In the genomic region with DNA sequence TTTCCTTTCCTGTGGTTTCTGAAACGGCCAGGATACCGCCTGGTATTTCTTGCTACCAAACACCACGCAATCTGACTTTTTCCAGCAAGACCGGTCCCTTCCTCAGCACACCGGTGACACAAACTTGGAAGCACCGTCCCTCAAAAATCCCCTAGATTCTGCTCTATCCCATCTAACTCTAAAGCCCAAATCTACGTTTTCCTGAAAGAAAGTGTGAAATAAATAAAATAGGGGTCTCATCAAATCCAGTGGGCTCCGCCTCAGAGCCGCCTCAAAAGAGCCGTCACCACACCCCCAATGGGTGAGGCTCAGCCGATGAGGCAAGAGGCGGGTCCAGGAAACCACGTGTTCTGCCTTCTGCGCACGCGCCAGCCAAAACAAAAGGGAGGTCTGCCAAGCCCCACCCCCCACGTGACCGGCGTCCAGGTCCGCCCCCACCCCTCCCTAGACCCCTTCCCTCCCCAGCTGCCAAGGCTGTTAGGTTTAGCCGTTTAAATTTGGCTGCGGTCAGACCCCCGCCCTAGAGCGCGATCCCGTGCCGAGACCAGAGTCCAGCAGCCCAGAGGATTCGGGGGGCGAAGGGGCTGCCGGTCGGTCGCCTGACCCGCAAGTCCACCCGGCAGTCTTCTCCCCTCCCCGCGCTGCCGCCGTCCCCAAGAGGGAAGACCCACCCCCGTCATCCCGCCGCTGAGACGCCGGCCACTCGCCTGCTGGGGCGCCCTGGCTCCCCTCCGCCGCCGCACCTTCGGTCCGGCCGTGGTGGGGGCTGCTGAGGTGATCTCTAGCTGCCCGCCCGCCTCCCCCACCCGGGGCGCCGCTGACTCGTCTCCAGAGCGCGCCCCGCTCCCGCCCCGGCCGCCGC, we compare ENCODE assay signal across 8 cellular contexts. TPM values are rescaled to one million over a fixed set of nuclear protein-coding genes. Genes with fewer than 3 reads are reported as not detected.
DNase-seq lines count a peak whose midpoint lies in the region; ATAC-seq, FAIRE-seq and TF ChIP-seq lines count a peak whose summit lies in the region.

No MANE protein-coding gene starts in this region.

- H3K27me3 ChIP-seq in H1 (replicated peaks in 1 of 4; ENCODE audit: control insufficient read depth in 3 of 4, extremely low read depth in 1 of 4, insufficient read depth in 3 of 4, low read length in 3 of 4), result no peaks in the 10 kb centered on the region
- no peaks in the 10 kb centered on the region for H3K27me3 ChIP-seq in mesenchymal stem cell (ENCODE audit: control insufficient read depth in 1 of 2, insufficient read depth in 1 of 2, low read length in 2 of 2)

- POLR2A ChIA-PET in H1 (lab: Charles Lee; ENCODE audit: partially characterized antibody), result interaction anchor here (1.0 to 1.7 kb wide), 4 partner anchors 8 to 17 kb away, joined by 5 to 11 read pairs (median 8); no protein-coding TSS in a partner anchor

- H2BK5ac ChIP-seq in H1 (ENCODE audit: low read depth, low read length) (peak overlapping the region; percentile 96), mesenchymal stem cell (ENCODE audit: low read depth, low read length, poor library complexity, severe bottlenecking) (peak overlapping the region; percentile 98)

- TF ChIP-seq RAD21 in H1 (IDR thresholded peaks at IDR 0.05 in 1 of 2, conservative IDR thresholded peaks at IDR 0.05 in 1 of 2; ENCODE audit: low read depth in 2 of 2, low read length in 2 of 2), result no peak

- H2AK5ac ChIP-seq in H1 (ENCODE audit: low read depth, low read length) (no peak overlapping the region), mesenchymal stem cell (ENCODE audit: low read length, severe bottlenecking) (no peak overlapping the region)

- TF ChIP-seq CTCF in H1 (IDR thresholded peaks at IDR 0.05; ENCODE audit: control extremely low read depth in 1 of 3, insufficient read depth in 1 of 3, low read depth in 1 of 3, low read length in 3 of 3), result no peak

- peak; percentile 72 for FAIRE-seq in HTR-8/SVneo (lab: Jason Lieb, UNC)
- FAIRE-seq in H1 (lab: Jason Lieb, UNC), result peak; percentile 85

- no peak overlapping the region for H2BK20ac ChIP-seq in H1 (ENCODE audit: low read length)

- no peak overlapping the region for H2BK15ac ChIP-seq in H1 (ENCODE audit: low read length)
- H2BK15ac ChIP-seq in mesenchymal stem cell (ENCODE audit: low read depth, poor library complexity, severe bottlenecking), result peak overlapping the region; percentile 60

- ATAC-seq in GM21381 (IDR thresholded peaks at IDR 0.05; ENCODE audit: unreplicated experiment), result peak; percentile 64

- H2AFZ ChIP-seq in H1 (ENCODE audit: low read length) (peak overlapping the region; percentile 47; the same call in 1 of the 2 replicates), mesenchymal stem cell (ENCODE audit: low read depth, low read length) (peak overlapping the region; percentile 20)

- peaks cover 10% of the 10 kb centered on the region for H3K23me2 ChIP-seq in H1 (ENCODE audit: low read depth, low read length)

- H3K9ac ChIP-seq in H1 (replicated peaks in 1 of 4; ENCODE audit: extremely low read depth in 1 of 4, low read depth in 3 of 4, low read length in 3 of 4), result peak overlapping the region; percentile 84 to 98 (median 92)
- peak overlapping the region; percentile 98 for H3K9ac ChIP-seq in mesenchymal stem cell (ENCODE audit: low read length)

- H3K4me3 ChIP-seq in H1 (ENCODE audit: extremely low read depth in 1 of 4, insufficient read depth in 2 of 4, low read depth in 3 of 4, low read length in 4 of 4) (peak overlapping the region; percentile 66 to 86 (median 77)), mesenchymal stem cell (ENCODE audit: insufficient read depth in 1 of 2, low read depth in 1 of 2, low read length in 2 of 2) (peak overlapping the region; percentile 73 to 82)

- H4K20me1 ChIP-seq in H1 (replicated peaks in 1 of 2; ENCODE audit: control insufficient read depth in 1 of 2, insufficient read depth in 2 of 2, low read length in 2 of 2), result no peaks in the 10 kb centered on the region

- no peak overlapping the region for H2BK120ac ChIP-seq in H1 (replicated peaks; ENCODE audit: low read depth, low read length)
- peak overlapping the region; percentile 94 for H2BK120ac ChIP-seq in mesenchymal stem cell (ENCODE audit: low read depth, low read length)

- H3K18ac ChIP-seq in H1 (ENCODE audit: extremely low read depth, low read length) (peak overlapping the region; percentile 96), mesenchymal stem cell (ENCODE audit: low read depth in 1 of 2, low read length in 2 of 2) (peak overlapping the region; percentile 84 to 99)

- H3K4me2 ChIP-seq in H1 (ENCODE audit: insufficient read depth in 1 of 2, low read depth in 2 of 2, low read length in 2 of 2), result peak overlapping the region; percentile 80 to 87
- H3K4me2 ChIP-seq in mesenchymal stem cell (ENCODE audit: low read length, poor library complexity, severe bottlenecking), result peak overlapping the region; percentile 74

- CTCF ChIA-PET in H1 (lab: Charles Lee; ENCODE audit: partially characterized antibody), result no interaction called here

- H4K91ac ChIP-seq in H1 (replicated peaks; ENCODE audit: insufficient read length, low read length), result peak overlapping the region; percentile 65
- peak overlapping the region; percentile 97 for H4K91ac ChIP-seq in mesenchymal stem cell (ENCODE audit: low read length)

- H3K56ac ChIP-seq in H1 (replicated peaks; ENCODE audit: insufficient read length, low read depth, low read length), result peak overlapping the region; percentile 92

- H4K8ac ChIP-seq in H1 (ENCODE audit: extremely low read depth, insufficient read depth, low read length) (peak overlapping the region; percentile 99; the same call in 1 of the 2 replicates), mesenchymal stem cell (ENCODE audit: low read length) (peak overlapping the region; percentile 81)

- peak overlapping the region; percentile 95 for H3K27ac ChIP-seq in H1 (ENCODE audit: low read depth, low read length)
- peak overlapping the region; percentile 97 for H3K27ac ChIP-seq in mesenchymal stem cell (ENCODE audit: low read length, poor library complexity, severe bottlenecking)

- TF ChIP-seq POLR2A in H1 (IDR thresholded peaks at IDR 0.05; ENCODE audit: control extremely low read depth in 1 of 2, low read depth in 2 of 2, low read length in 2 of 2), result peak; percentile 46 to 66

- peak overlapping the region; percentile 27; the same call in 1 of the 2 replicates for H2BK12ac ChIP-seq in H1 (ENCODE audit: low read depth, low read length)
- peak overlapping the region in 1 of 2 experiments; percentile 49 for H2BK12ac ChIP-seq in mesenchymal stem cell (ENCODE audit: low read length in 2 of 2)

- peaks cover 0 to 48% of the 10 kb centered on the region in 2 experiments; a peak in 2 of 4 replicates for H3K79me2 ChIP-seq in H1 (ENCODE audit: control insufficient read depth in 1 of 2, insufficient read depth in 2 of 2, low read length in 2 of 2)

- DNase-seq in COR-L47 (lab: John Stamatoyannopoulos, UW), result peak; percentile 94
- DNase-seq in HTR-8/SVneo (ENCODE audit: insufficient read length, low spot score), result peak; percentile 83
- peak; percentile 91 for DNase-seq in NOMO-1 treated with DMSO at 0.1 percent for 48 hours (lab: John Stamatoyannopoulos, UW; ENCODE audit: unreplicated experiment)
- peak; percentile 93 for DNase-seq in activated CD8-positive, alpha-beta memory T cell treated with anti-CD3 and anti-CD28 coated beads, Interleukin-2, amount 50 U/mL, for 1 hour (ENCODE audit: extremely low read depth)
- peak; percentile 93 to 97 for DNase-seq in H1 (ENCODE audit: low read depth in 1 of 2, low spot score in 2 of 2)
- DNase-seq in mesenchymal stem cell, result peak; percentile 97
- peak; percentile 93 for DNase-seq in stimulated activated CD8-positive, alpha-beta memory T cell treated with anti-CD3 and anti-CD28 coated beads, Interleukin-12 subunit alpha, Interleukin-12 subunit beta, amount 100 ng/mL, for 24 hours (ENCODE audit: extremely low read depth)

- H3K4me1 ChIP-seq in H1 (replicated peaks in 1 of 4; ENCODE audit: control insufficient read depth in 3 of 4, insufficient read depth in 4 of 4, low read length in 3 of 4) (peaks cover 0 to 4% (median 0%) of the 10 kb centered on the region in 4 experiments; a peak in 1 of 7 replicates), mesenchymal stem cell (ENCODE audit: control insufficient read depth, insufficient read depth, low read depth, low read length) (no peaks in the 10 kb centered on the region)

- H3K14ac ChIP-seq in H1 (ENCODE audit: insufficient read length) (no peak overlapping the region), mesenchymal stem cell (ENCODE audit: low read length in 2 of 2) (peak overlapping the region in 1 of 2 experiments; percentile 99)

- peak overlapping the region; percentile 96 for H4K5ac ChIP-seq in H1 (ENCODE audit: insufficient read length, low read depth, low read length)

- H3K23ac ChIP-seq in H1 (ENCODE audit: insufficient read length) (no peak overlapping the region), mesenchymal stem cell (ENCODE audit: low read length in 2 of 2) (peak overlapping the region in 1 of 2 experiments; percentile 48)

- no peaks in the 10 kb centered on the region for H3K79me1 ChIP-seq in H1 (ENCODE audit: low read depth, low read length)
- peaks cover under 1% of the 10 kb centered on the region for H3K79me1 ChIP-seq in mesenchymal stem cell (replicated peaks; ENCODE audit: low read length, poor library complexity, severe bottlenecking)

- TF ChIP-seq EP300 in H1 (IDR thresholded peaks at IDR 0.05; ENCODE audit: borderline replicate concordance in 1 of 2, low read depth in 2 of 2, low read length in 2 of 2), result no peak

- H3K9me3 ChIP-seq in H1 (ENCODE audit: insufficient read depth in 2 of 2, low read depth in 1 of 2, low read length in 1 of 2) (no peaks in the 10 kb centered on the region), mesenchymal stem cell (ENCODE audit: control insufficient read depth, low read length) (no peaks in the 10 kb centered on the region)

- H3K4ac ChIP-seq in H1 (replicated peaks; ENCODE audit: insufficient read length, low read depth, low read length), result no peak overlapping the region
- H3K4ac ChIP-seq in mesenchymal stem cell (ENCODE audit: low read depth in 1 of 2, low read length in 2 of 2), result peak overlapping the region; percentile 35 to 86

- no peaks in the 10 kb centered on the region; a peak in 1 of 8 replicates for H3K36me3 ChIP-seq in H1 (ENCODE audit: control insufficient read depth in 2 of 4, insufficient read depth in 4 of 4, low read length in 3 of 4)
- no peaks in the 10 kb centered on the region for H3K36me3 ChIP-seq in mesenchymal stem cell (ENCODE audit: control insufficient read depth in 1 of 2, insufficient read depth in 2 of 2, low read depth in 1 of 2, low read length in 2 of 2)

- 1% methylated on average over 25 of the region's 64 CpGs; no CpG with 5 or more reads in 1 of the 2 experiments for WGBS in H1 (ENCODE audit: extremely low coverage in 1 of 2, insufficient coverage in 1 of 2, insufficient read length in 1 of 2, insufficient replicate concordance in 2 of 2, low coverage in 1 of 2, low lambda C conversion rate in 2 of 2, missing lambda C conversion rate in 1 of 2), 2 experiments
- WGBS in mesenchymal stem cell, result under 1% methylated on average over 35 of the region's 64 CpGs

RNA-seq across cellular contexts. Expression of gene KANSL1L, which starts 0.5 kb away (rescaled TPM):
- 15.2 and 17.2 TPM in 2 replicates for total RNA-seq in H1 (2021; fragmentation: NEBNext Ultra II Directional; extraction: Animal tissue kit (Norgen Biotek cat#: 25700))
- 4.0 and 5.4 TPM in 2 replicates for polyA plus RNA-seq in H1 (2011; rRNA removed)
- polyA plus RNA-seq in H1 (2011; cell fraction: cytosol; rRNA removed), result 11.3 TPM
- 5.7 TPM for polyA plus RNA-seq in H1 (2011; cell fraction: nucleus; rRNA removed)
- 5.8 to 10.2 TPM (median 8.0 TPM) in 4 replicates for polyA plus RNA-seq in H1 (2012, experiment 1 of 2)
- polyA plus RNA-seq in H1 (2012, experiment 2 of 2), result 0.79 TPM
- 8.3 TPM for polyA plus RNA-seq in H1 (2013, experiment 1 of 2)
- polyA plus RNA-seq in H1 (2013, experiment 2 of 2), result 6.8 TPM
- polyA minus RNA-seq in H1 (2011; rRNA and poly(A)+ RNA removed), result 16.2 and 19.6 TPM in 2 replicates
- 6.9 TPM for polyA minus RNA-seq in H1 (2011; cell fraction: cytosol; rRNA and poly(A)+ RNA removed)
- 47.4 TPM for polyA minus RNA-seq in H1 (2011; cell fraction: nucleus; rRNA and poly(A)+ RNA removed)
- polyA plus RNA-seq in mesenchymal stem cell (2013, experiment 1 of 2), result 5.3 TPM
- polyA plus RNA-seq in mesenchymal stem cell (2013, experiment 2 of 2), result 4.3 TPM

RNA-seq across cellular contexts. Expression of gene ACADL, which starts 54.6 kb away (rescaled TPM):
- 0.34 and 0.40 TPM in 2 replicates for total RNA-seq in H1 (2021; fragmentation: NEBNext Ultra II Directional; extraction: Animal tissue kit (Norgen Biotek cat#: 25700))
- 0.09 and 0.11 TPM in 2 replicates for polyA plus RNA-seq in H1 (2011; rRNA removed)
- polyA plus RNA-seq in H1 (2011; cell fraction: cytosol; rRNA removed), result 0.19 TPM
- 0.24 TPM for polyA plus RNA-seq in H1 (2011; cell fraction: nucleus; rRNA removed)
- 0.22 to 0.42 TPM (median 0.27 TPM) in 4 replicates for polyA plus RNA-seq in H1 (2012, experiment 1 of 2)
- polyA plus RNA-seq in H1 (2012, experiment 2 of 2), result not detected
- polyA plus RNA-seq in H1 (2013, experiment 1 of 2), result 0.26 TPM
- polyA plus RNA-seq in H1 (2013, experiment 2 of 2), result 0.18 TPM
- 0.19 and 0.32 TPM in 2 replicates for polyA minus RNA-seq in H1 (2011; rRNA and poly(A)+ RNA removed)
- not detected for polyA minus RNA-seq in H1 (2011; cell fraction: cytosol; rRNA and poly(A)+ RNA removed)
- 0.90 TPM for polyA minus RNA-seq in H1 (2011; cell fraction: nucleus; rRNA and poly(A)+ RNA removed)
- polyA plus RNA-seq in mesenchymal stem cell (2013, experiment 1 of 2), result not detected
- not detected for polyA plus RNA-seq in mesenchymal stem cell (2013, experiment 2 of 2)

Comparison
In these comparisons a context has a peak if more than half of its experiments do, and no peak if none do; other contexts are left out.
1. Peak in every context shown above with its lines: DNase-seq, ATAC-seq, H3K4me3 ChIP-seq and H3K27ac ChIP-seq.